25 cellular contexts compared by ENCODE assay signal in genomic region chr3:174168026-174168425, GRCh38.
"Had no signal": no experiment of that assay in that cellular context is flagged by ENCODE, and none has a peak within 500 bp of the region (broad histone marks: within the 10 kb centered on the region; RNA-seq: fewer than 3 reads in every experiment).

No MANE protein-coding gene starts in this region.

- ATAC-seq: activated CD4-positive, alpha-beta T cell treated with anti-CD3 and anti-CD28 coated beads for 36 hours; activated naive CD4-positive, alpha-beta T cell treated with anti-CD3 and anti-CD28 coated beads, Interleukin-2, amount 50 U/mL, for 72 hours; activated T-cell treated with anti-CD3 and anti-CD28 coated beads, Interleukin-2, amount 50 U/mL, for 72 hours; mucosa of descending colon; psoas muscle had no signal

- H3K4me3 ChIP-seq: cardiac muscle cell, left ventricle myocardium inferior, lung, mucosa of descending colon, ovary, psoas muscle, sigmoid colon, smooth muscle cell, stomach, thyroid gland, upper lobe of left lung, vagina had no signal

- DNase-seq: activated CD4-positive, alpha-beta T cell treated with anti-CD3 and anti-CD28 coated beads for 36 hours; activated CD4-positive, CD25-positive, alpha-beta regulatory T cell; activated naive CD4-positive, alpha-beta T cell; activated T-cell treated with anti-CD3 and anti-CD28 coated beads for 4 hours; activated T-cell treated with anti-CD3 and anti-CD28 coated beads, Interleukin-2, amount 50 U/mL, for 72 hours; anterior cingulate cortex; cortex of kidney; kidney glomerular epithelial cell; left ventricle myocardium inferior; mucosa of descending colon; naive B cell; nephron progenitor cell; ovary; psoas muscle; sigmoid colon; stimulated activated CD4-positive, alpha-beta T cell treated with anti-CD3 and anti-CD28 coated beads, Interleukin-2, amount 100 ng/mL, for 24 hours; stimulated activated naive B cell treated with anti-CD40 and anti-IgM and Interleukin-4, amounts not matched to agents 10 μg/mL and 1 μg/mL and 100 μg/mL, for 72 hours; stomach; thyroid gland; upper lobe of left lung had no signal
